Comparison of ENCODE assay signal across 17 cellular contexts in the genomic region with DNA sequence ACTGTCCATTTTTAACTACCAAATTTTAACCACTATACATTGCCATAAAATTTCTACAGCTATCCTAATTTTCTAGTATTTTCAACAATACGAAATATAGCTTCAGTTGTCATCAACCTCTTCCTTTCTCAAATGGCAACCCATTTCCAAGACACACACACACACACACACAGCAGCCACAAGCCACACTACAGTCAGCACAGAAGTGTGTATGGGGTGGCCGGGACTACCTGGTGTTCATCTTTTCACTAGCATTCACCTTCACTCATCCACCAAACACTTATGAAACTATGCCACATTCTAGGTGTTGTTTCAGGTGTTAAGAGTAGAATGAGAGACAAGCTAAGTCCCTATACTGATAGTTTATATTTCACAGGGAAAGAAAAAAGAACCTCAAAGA.
DNase-seq lines count a peak whose midpoint lies in the region; ATAC-seq and TF ChIP-seq lines count a peak whose summit lies in the region.
"Had no signal": no experiment of that assay in that cellular context is flagged by ENCODE, and none has a peak within 500 bp of the region (broad histone marks: within the 10 kb centered on the region; RNA-seq: fewer than 3 reads in every experiment).

No MANE protein-coding gene starts in this region.

- H2AFZ ChIP-seq in H9 (ENCODE audit: low read length) (no peak overlapping the region), PC-9 (no peak overlapping the region)

- no peak overlapping the region for H2BK120ac ChIP-seq in H9 (ENCODE audit: low read depth, low read length, poor library complexity, severe bottlenecking)

- CTCF ChIA-PET in PC-9 (lab: Charles Lee) = no interaction called here

- H3K27me3 ChIP-seq in H9 (ENCODE audit: insufficient read depth, low read length) = no peaks in the 10 kb centered on the region
- H3K27me3 ChIP-seq in PC-9 (ENCODE audit: insufficient read depth, low read depth) = no peaks in the 10 kb centered on the region
- H3K27me3 ChIP-seq in body of pancreas = no peaks in the 10 kb centered on the region
- H3K27me3 ChIP-seq: BLaER1 had no signal

- H3K4me3 Mint-ChIP-seq in activated naive CD8-positive, alpha-beta T cell = no peak overlapping the region
- H3K4me3 Mint-ChIP-seq in activated naive CD8-positive, alpha-beta T cell treated with anti-CD3 and anti-CD28 coated beads for 36 hours = no peak overlapping the region
- H3K4me3 Mint-ChIP-seq in H9 (no peak overlapping the region), nephron progenitor cell (no peak overlapping the region)
- H3K4me3 Mint-ChIP-seq: CD14-positive monocyte; CD4-positive, alpha-beta memory T cell had no signal

- intact Hi-C loops in PC-9 (cut with micrococcal nuclease; ENCODE audit: unreplicated experiment) = no loop called here
- intact Hi-C loops in body of pancreas (cut with DNase I) = no loop called here

- no peak overlapping the region for H4K8ac ChIP-seq in H9 (replicated peaks; ENCODE audit: insufficient read length, low read depth, low read length)

- H3K23ac ChIP-seq in H9 (ENCODE audit: insufficient read length, low read depth, low read length) = no peak overlapping the region

- no peak overlapping the region for H3K18ac ChIP-seq in H9 (ENCODE audit: insufficient read length, low read depth, low read length)

- H3K14ac ChIP-seq in H9 (ENCODE audit: insufficient read depth, low read length) = no peak overlapping the region

- no peak overlapping the region for H2BK20ac ChIP-seq in H9 (ENCODE audit: low read depth, low read length, poor library complexity, severe bottlenecking)

- H3K23me2 ChIP-seq in H9 (ENCODE audit: insufficient read length, low read depth, low read length, poor library complexity, severe bottlenecking) = no peaks in the 10 kb centered on the region

- no peak overlapping the region for H3K56ac ChIP-seq in H9 (ENCODE audit: insufficient read length, low read depth, low read length)

- H3K27ac ChIP-seq in H9 (ENCODE audit: insufficient read length, low read depth, low read length) (no peak overlapping the region), coronary artery (no peak overlapping the region), PC-9 (no peak overlapping the region), body of pancreas (no peak overlapping the region)
- H3K27ac ChIP-seq: BLaER1, HL-60 had no signal

- no peak overlapping the region for H2AK5ac ChIP-seq in H9 (ENCODE audit: insufficient read length, low read length)

- H4K91ac ChIP-seq in H9 (ENCODE audit: insufficient read length, low read depth, low read length) = no peak overlapping the region

- H3K27me3 Mint-ChIP-seq in activated naive CD8-positive, alpha-beta T cell = no peaks in the 10 kb centered on the region
- no peaks in the 10 kb centered on the region for H3K27me3 Mint-ChIP-seq in activated naive CD8-positive, alpha-beta T cell treated with anti-CD3 and anti-CD28 coated beads for 36 hours
- H3K27me3 Mint-ChIP-seq in H9 (ENCODE audit: low read depth) (no peaks in the 10 kb centered on the region), nephron progenitor cell (ENCODE audit: low read depth, poor library complexity) (no peaks in the 10 kb centered on the region)
- H3K27me3 Mint-ChIP-seq: CD4-positive, alpha-beta memory T cell had no signal

- no peak overlapping the region for H3K4me2 ChIP-seq in H9 (ENCODE audit: insufficient read depth, insufficient read length, low read length)
- no peak overlapping the region for H3K4me2 ChIP-seq in PC-9
- H3K4me2 ChIP-seq: BLaER1 had no signal

- peak overlapping the region; percentile 10 for H3K27ac Mint-ChIP-seq in activated naive CD8-positive, alpha-beta T cell
- no peak overlapping the region for H3K27ac Mint-ChIP-seq in activated naive CD8-positive, alpha-beta T cell treated with anti-CD3 and anti-CD28 coated beads for 36 hours
- peak overlapping the region in 2 of 3 experiments; percentile 7 to 15; a peak in 2 of 7 replicates for H3K27ac Mint-ChIP-seq in H9
- peak overlapping the region; percentile 11 for H3K27ac Mint-ChIP-seq in nephron progenitor cell

- H3K4me3 ChIP-seq in coronary artery (no peak overlapping the region), PC-9 (no peak overlapping the region), body of pancreas (no peak overlapping the region)
- H3K4me3 ChIP-seq: BLaER1, HAP-1 had no signal

- H4K5ac ChIP-seq in H9 (ENCODE audit: insufficient read length, low read depth, low read length) = no peak overlapping the region

- DNase-seq in activated naive CD8-positive, alpha-beta T cell treated with anti-CD3 and anti-CD28 coated beads for 36 hours = no peak
- DNase-seq in H9 (no peak), nephron progenitor cell (no peak), coronary artery (ENCODE audit: low spot score) (no peak), iPS-NIHi11 (ENCODE audit: low spot score) (no peak), PC-9 (no peak), body of pancreas (no peak)
- DNase-seq: 8988T; CD4-positive, alpha-beta memory T cell; DMS153; DMS79; GDM1 had no signal

- peaks cover 9% of the 10 kb centered on the region for H3K36me3 Mint-ChIP-seq in activated naive CD8-positive, alpha-beta T cell
- H3K36me3 Mint-ChIP-seq in activated naive CD8-positive, alpha-beta T cell treated with anti-CD3 and anti-CD28 coated beads for 36 hours = peaks cover 8% of the 10 kb centered on the region
- H3K36me3 Mint-ChIP-seq in H9 (ENCODE audit: insufficient read depth in 1 of 3, low read depth in 3 of 3) (peaks cover 3 to 28% (median 11%) of the 10 kb centered on the region in 3 experiments; a peak in 6 of 7 replicates), nephron progenitor cell (ENCODE audit: low read depth) (peaks cover 28% of the 10 kb centered on the region)

- H3K79me2 ChIP-seq in H9 (ENCODE audit: insufficient read depth, low read length) = no peaks in the 10 kb centered on the region
- H3K79me2 ChIP-seq in PC-9 (ENCODE audit: low read depth) = no peaks in the 10 kb centered on the region

- WGBS in H9 (ENCODE audit: extremely low coverage, insufficient read length, low lambda C conversion rate) = no CpG with 5 or more reads among the region's 2 CpGs
- 86 to 88% methylated on average over 2 of the region's 2 CpGs for WGBS in body of pancreas, 2 donors

- H2BK12ac ChIP-seq in H9 (ENCODE audit: insufficient read length, low read depth, low read length) = no peak overlapping the region

- H3K4ac ChIP-seq in H9 (ENCODE audit: low read depth, low read length) = no peak overlapping the region

- H3T11ph ChIP-seq in H9 (ENCODE audit: low read length) = no peak overlapping the region

- no peak for ATAC-seq in body of pancreas

- no peaks in the 10 kb centered on the region for H3K9me2 ChIP-seq in PC-9 (ENCODE audit: insufficient read depth)

- H3K36me3 ChIP-seq in PC-9 (ENCODE audit: low read depth) = no peaks in the 10 kb centered on the region; the same call in 1 of the 2 replicates
- peaks cover 0 to 28% of the 10 kb centered on the region in 2 donors for H3K36me3 ChIP-seq in body of pancreas (replicated peaks in 1 of 2; ENCODE audit: insufficient read depth in 1 of 2, low read depth in 2 of 2)
- H3K36me3 ChIP-seq: HAP-1 had no signal

- H3K9me3 Mint-ChIP-seq in activated naive CD8-positive, alpha-beta T cell (ENCODE audit: low read depth) = no peaks in the 10 kb centered on the region
- H3K9me3 Mint-ChIP-seq in activated naive CD8-positive, alpha-beta T cell treated with anti-CD3 and anti-CD28 coated beads for 36 hours = no peaks in the 10 kb centered on the region
- no peaks in the 10 kb centered on the region for H3K9me3 Mint-ChIP-seq in H9
- H3K9me3 Mint-ChIP-seq in nephron progenitor cell = no peaks in the 10 kb centered on the region
- H3K9me3 Mint-ChIP-seq: CD14-positive monocyte; CD4-positive, alpha-beta memory T cell had no signal

- H3K4me1 Mint-ChIP-seq in activated naive CD8-positive, alpha-beta T cell (ENCODE audit: low read depth) = no peaks in the 10 kb centered on the region
- no peaks in the 10 kb centered on the region for H3K4me1 Mint-ChIP-seq in activated naive CD8-positive, alpha-beta T cell treated with anti-CD3 and anti-CD28 coated beads for 36 hours
- H3K4me1 Mint-ChIP-seq in H9 (peaks cover 19 to 33% of the 10 kb centered on the region in 2 experiments), nephron progenitor cell (no peaks in the 10 kb centered on the region)
- H3K4me1 Mint-ChIP-seq: CD14-positive monocyte had no signal

- no peak overlapping the region for H3K9ac ChIP-seq in H9 (ENCODE audit: extremely low read depth, insufficient read length, low read length)
- H3K9ac ChIP-seq: BLaER1 had no signal

- H3K9me3 ChIP-seq in H9 (ENCODE audit: control insufficient read depth, low read depth, low read length) = no peaks in the 10 kb centered on the region
- H3K9me3 ChIP-seq in PC-9 (ENCODE audit: insufficient read depth, low read depth) = no peaks in the 10 kb centered on the region
- no peaks in the 10 kb centered on the region for H3K9me3 ChIP-seq in body of pancreas
- H3K9me3 ChIP-seq: BLaER1, HAP-1 had no signal

- no peak overlapping the region for H2BK5ac ChIP-seq in H9 (ENCODE audit: insufficient read length, low read length)

- H4K20me1 ChIP-seq in H9 (ENCODE audit: control insufficient read depth, insufficient read depth, insufficient read length) = no peaks in the 10 kb centered on the region
- H4K20me1 ChIP-seq in PC-9 (ENCODE audit: insufficient read depth) = no peaks in the 10 kb centered on the region

- TF ChIP-seq CTCF in H9 (conservative IDR thresholded peaks at IDR 0.05) (no peak), nephron progenitor cell (IDR thresholded peaks at IDR 0.05) (no peak), coronary artery (IDR thresholded peaks at IDR 0.05) (no peak), PC-9 (conservative IDR thresholded peaks at IDR 0.05) (no peak), body of pancreas (IDR thresholded peaks at IDR 0.05) (no peak)

- POLR2A ChIA-PET in PC-9 (lab: Charles Lee; ENCODE audit: unreplicated experiment) = no interaction called here

- no peak overlapping the region for H2BK15ac ChIP-seq in H9 (ENCODE audit: low read depth, low read length)

- no TSS peak for BruUV-seq in PC-9 (replicated peaks; lab: Mats Ljungman, UMichigan)

- H3F3A ChIP-seq in PC-9 (ENCODE audit: insufficient read depth, low read depth) = no peaks in the 10 kb centered on the region

- H3K4me1 ChIP-seq in H9 (ENCODE audit: insufficient read depth, low read length) (no peaks in the 10 kb centered on the region), PC-9 (replicated peaks; ENCODE audit: insufficient read depth) (no peaks in the 10 kb centered on the region), body of pancreas (no peaks in the 10 kb centered on the region)

- no peak for TF ChIP-seq POLR2A in body of pancreas (IDR thresholded peaks at IDR 0.05)

- no peaks in the 10 kb centered on the region for H3K79me1 ChIP-seq in H9 (ENCODE audit: insufficient read depth, low read depth, low read length, poor library complexity, severe bottlenecking)
